In genomic region chr1:223217781-223218180, GRCh38 we compare ENCODE assay signal across 24 cellular contexts.
DNase-seq lines count a peak whose midpoint lies in the region; ATAC-seq, FAIRE-seq and TF ChIP-seq lines count a peak whose summit lies in the region.
"Had no signal": no experiment of that assay in that cellular context is flagged by ENCODE, and none has a peak within 500 bp of the region (broad histone marks: within the 10 kb centered on the region; RNA-seq: fewer than 3 reads in every experiment).

No MANE protein-coding gene starts in this region.

- no peaks in the 10 kb centered on the region for H3K4me1 ChIP-seq in K562 (replicated peaks in 1 of 2; ENCODE audit: control insufficient read depth in 2 of 2, insufficient read depth in 2 of 2, low read length in 2 of 2)
- H3K4me1 ChIP-seq in vagina = no peaks in the 10 kb centered on the region
- H3K4me1 ChIP-seq: BLaER1 had no signal

- in situ Hi-C loops in K562 (cut with MboI) = no loop called here

- H3K9me3 Mint-ChIP-seq in activated CD8-positive, alpha-beta memory T cell treated with anti-CD3 and anti-CD28 coated beads, Interleukin-2, amount 10 ng/mL, durations not matched to agents 7 days and 5 days (ENCODE audit: low read depth) = peaks cover 3% of the 10 kb centered on the region
- H3K9me3 Mint-ChIP-seq in osteocyte (ENCODE audit: unreplicated experiment) = peaks cover 12% of the 10 kb centered on the region
- H3K9me3 Mint-ChIP-seq in activated CD4-positive, alpha-beta memory T cell treated with anti-CD3 and anti-CD28 coated beads, Interleukin-2, amount 10 ng/mL, durations not matched to agents 7 days and 5 days = peaks cover 10% of the 10 kb centered on the region

- H2AFZ ChIP-seq in K562 (ENCODE audit: low read depth, low read length) = no peak overlapping the region
- H2AFZ ChIP-seq: GM23248 had no signal

- H3K27me3 Mint-ChIP-seq in activated CD8-positive, alpha-beta memory T cell treated with anti-CD3 and anti-CD28 coated beads, Interleukin-2, amount 10 ng/mL, durations not matched to agents 7 days and 5 days = peaks cover 5% of the 10 kb centered on the region
- no peaks in the 10 kb centered on the region for H3K27me3 Mint-ChIP-seq in osteocyte (ENCODE audit: unreplicated experiment)
- peaks cover 2% of the 10 kb centered on the region for H3K27me3 Mint-ChIP-seq in activated CD4-positive, alpha-beta memory T cell treated with anti-CD3 and anti-CD28 coated beads, Interleukin-2, amount 10 ng/mL, durations not matched to agents 7 days and 5 days

- no peak overlapping the region for H3K27ac Mint-ChIP-seq in activated CD8-positive, alpha-beta memory T cell treated with anti-CD3 and anti-CD28 coated beads, Interleukin-2, amount 10 ng/mL, durations not matched to agents 7 days and 5 days
- H3K27ac Mint-ChIP-seq in osteocyte (ENCODE audit: unreplicated experiment) = no peak overlapping the region
- no peak overlapping the region for H3K27ac Mint-ChIP-seq in activated CD4-positive, alpha-beta memory T cell treated with anti-CD3 and anti-CD28 coated beads, Interleukin-2, amount 10 ng/mL, durations not matched to agents 7 days and 5 days
- H3K27ac Mint-ChIP-seq: B cell; CD4-positive, CD25-positive, alpha-beta regulatory T cell; CD8-positive, alpha-beta T cell had no signal

- TF ChIP-seq RAD21 in K562 (CRISPR knock-in tag; conservative IDR thresholded peaks at IDR 0.05 in 1 of 2, IDR thresholded peaks at IDR 0.05 in 1 of 2) = no peak

- CTCF ChIA-PET in activated CD8-positive, alpha-beta memory T cell treated with anti-CD3 and anti-CD28 coated beads, Interleukin-2, amount 10 ng/mL, durations not matched to agents 7 days and 5 days (lab: Charles Lee) = no interaction called here
- CTCF ChIA-PET in K562 (lab: Yijun Ruan, JAX; ENCODE audit: low intra/inter-chr PET ratio) = no interaction called here
- CTCF ChIA-PET in activated CD4-positive, alpha-beta memory T cell treated with anti-CD3 and anti-CD28 coated beads, Interleukin-2, amount 10 ng/mL, durations not matched to agents 7 days and 5 days (lab: Charles Lee) = no interaction called here

- H3K79me2 ChIP-seq in K562 (ENCODE audit: control insufficient read depth, insufficient read depth, low read length) = no peaks in the 10 kb centered on the region

- TF ChIP-seq EP300 in K562 (IDR thresholded peaks at IDR 0.05; ENCODE audit: low read length) = no peak

- no peak overlapping the region for H3K4me2 ChIP-seq in K562 (ENCODE audit: insufficient read depth, low read length)
- H3K4me2 ChIP-seq: BLaER1 had no signal

- WGBS in K562 (ENCODE audit: insufficient coverage, low coverage, missing lambda C conversion rate) = 27% methylated on average over 4 of the region's 4 CpGs

- H3K4me3 ChIP-seq in K562 (no peak overlapping the region), vagina (no peak overlapping the region)
- H3K4me3 ChIP-seq: BLaER1, GM23248 had no signal

- no peak overlapping the region for H3K9ac ChIP-seq in K562 (ENCODE audit: insufficient read depth in 1 of 2, low read depth in 2 of 2, low read length in 2 of 2)
- H3K9ac ChIP-seq: BLaER1, GM23248 had no signal

- TF ChIP-seq CTCF in K562 (IDR thresholded peaks at IDR 0.05 in 2 of 3, conservative IDR thresholded peaks at IDR 0.05 in 1 of 3; ENCODE audit: insufficient read depth in 2 of 3, low read depth in 1 of 3, low read length in 3 of 3) = no peak
- no peak for TF ChIP-seq CTCF in osteocyte (IDR thresholded peaks at IDR 0.05)
- TF ChIP-seq CTCF in vagina (IDR thresholded peaks at IDR 0.05) = no peak

- H3K27ac ChIP-seq in K562 (ENCODE audit: extremely low read depth, low read depth, low read length) (no peak overlapping the region), vagina (no peak overlapping the region)
- H3K27ac ChIP-seq: 22Rv1, BLaER1, C4-2B, GM23248 had no signal

- H3K36me3 Mint-ChIP-seq in activated CD8-positive, alpha-beta memory T cell treated with anti-CD3 and anti-CD28 coated beads, Interleukin-2, amount 10 ng/mL, durations not matched to agents 7 days and 5 days = no peaks in the 10 kb centered on the region
- H3K36me3 Mint-ChIP-seq in osteocyte (ENCODE audit: unreplicated experiment) = no peaks in the 10 kb centered on the region
- H3K36me3 Mint-ChIP-seq in activated CD4-positive, alpha-beta memory T cell treated with anti-CD3 and anti-CD28 coated beads, Interleukin-2, amount 10 ng/mL, durations not matched to agents 7 days and 5 days (ENCODE audit: low read depth) = no peaks in the 10 kb centered on the region

- H3K36me3 ChIP-seq in K562 (ENCODE audit: control insufficient read depth, insufficient read depth, low read length) = no peaks in the 10 kb centered on the region
- H3K36me3 ChIP-seq in vagina = no peaks in the 10 kb centered on the region
- H3K36me3 ChIP-seq: BLaER1 had no signal

- H3K9me3 ChIP-seq in K562 (replicated peaks; ENCODE audit: control insufficient read depth, insufficient read depth, low read depth, low read length) = no peaks in the 10 kb centered on the region
- no peaks in the 10 kb centered on the region for H3K9me3 ChIP-seq in vagina

- ATAC-seq in activated CD8-positive, alpha-beta memory T cell treated with anti-CD3 and anti-CD28 coated beads, Interleukin-2, amount 10 ng/mL, durations not matched to agents 7 days and 5 days = no peak
- ATAC-seq in K562 = no peak
- no peak for ATAC-seq in GM18505 (IDR thresholded peaks at IDR 0.05; ENCODE audit: unreplicated experiment)
- ATAC-seq: CD8-positive, alpha-beta T cell had no signal

- no peaks in the 10 kb centered on the region for H3K9me1 ChIP-seq in K562 (ENCODE audit: control insufficient read depth, insufficient read depth, low read length)

- POLR2A ChIA-PET in K562 (lab: Yijun Ruan, JAX) = no interaction called here
- POLR2A ChIA-PET in activated CD4-positive, alpha-beta memory T cell treated with anti-CD3 and anti-CD28 coated beads, Interleukin-2, amount 10 ng/mL, durations not matched to agents 7 days and 5 days (lab: Charles Lee) = no interaction called here

- H4K20me1 ChIP-seq in K562 (replicated peaks; ENCODE audit: control insufficient read depth, insufficient read depth, low read length) = no peaks in the 10 kb centered on the region
- H4K20me1 ChIP-seq: BLaER1 had no signal

- no TSS peak for BruUV-seq in K562 (replicated peaks; lab: Mats Ljungman, UMichigan)

- no peaks in the 10 kb centered on the region; a peak in 1 of 5 replicates for H3K27me3 ChIP-seq in K562 (ENCODE audit: control insufficient read depth in 2 of 2, insufficient read depth in 2 of 2, low read length in 2 of 2)
- no peaks in the 10 kb centered on the region for H3K27me3 ChIP-seq in vagina
- H3K27me3 ChIP-seq: BLaER1 had no signal

- intact Hi-C loops in K562 (cut with micrococcal nuclease) (no loop called here), vagina (cut with DNase I) (no loop called here)

- no peak for FAIRE-seq in K562 (lab: Jason Lieb, UNC)
- FAIRE-seq: A204.1, G401.6, GM12892, GM19239, H1 had no signal

- DNase-seq in activated CD8-positive, alpha-beta memory T cell treated with anti-CD3 and anti-CD28 coated beads, Interleukin-2, amount 10 ng/mL, durations not matched to agents 7 days and 5 days = peak; percentile 1
- DNase-seq in activated CD8-positive, alpha-beta memory T cell treated with anti-CD3 and anti-CD28 coated beads, Interleukin-2, amount 50 U/mL, for 4 hours = no peak
- DNase-seq in K562 (ENCODE audit: extremely low read depth in 1 of 4, low spot score in 3 of 4) = no peak
- DNase-seq in osteocyte (ENCODE audit: extremely low spot score, unreplicated experiment) = peak; percentile 51
- DNase-seq in vagina (ENCODE audit: extremely low spot score in 2 of 2) = peak; percentile 49 to 69
- no peak for DNase-seq in activated CD4-positive, alpha-beta memory T cell treated with anti-CD3 and anti-CD28 coated beads, Interleukin-2, amount 10 ng/mL, durations not matched to agents 7 days and 5 days
- DNase-seq: Caco-2; CD4-positive, CD25-positive, alpha-beta regulatory T cell; DMS153; DND-41; GM23248; H7; HCEC 1CT had no signal

- no peaks in the 10 kb centered on the region for H3K4me1 Mint-ChIP-seq in activated CD8-positive, alpha-beta memory T cell treated with anti-CD3 and anti-CD28 coated beads, Interleukin-2, amount 10 ng/mL, durations not matched to agents 7 days and 5 days
- H3K4me1 Mint-ChIP-seq in osteocyte (ENCODE audit: unreplicated experiment) = no peaks in the 10 kb centered on the region
- H3K4me1 Mint-ChIP-seq in activated CD4-positive, alpha-beta memory T cell treated with anti-CD3 and anti-CD28 coated beads, Interleukin-2, amount 10 ng/mL, durations not matched to agents 7 days and 5 days = no peaks in the 10 kb centered on the region
- H3K4me1 Mint-ChIP-seq: B cell; CD4-positive, CD25-positive, alpha-beta regulatory T cell had no signal

- no peak overlapping the region for H3K4me3 Mint-ChIP-seq in activated CD8-positive, alpha-beta memory T cell treated with anti-CD3 and anti-CD28 coated beads, Interleukin-2, amount 10 ng/mL, durations not matched to agents 7 days and 5 days
- H3K4me3 Mint-ChIP-seq in osteocyte (ENCODE audit: unreplicated experiment) = no peak overlapping the region
- no peak overlapping the region for H3K4me3 Mint-ChIP-seq in activated CD4-positive, alpha-beta memory T cell treated with anti-CD3 and anti-CD28 coated beads, Interleukin-2, amount 10 ng/mL, durations not matched to agents 7 days and 5 days
- H3K4me3 Mint-ChIP-seq: B cell; CD4-positive, CD25-positive, alpha-beta regulatory T cell; CD8-positive, alpha-beta T cell had no signal

- TF ChIP-seq POLR2A in K562 (conservative IDR thresholded peaks at IDR 0.05) (no peak), vagina (IDR thresholded peaks at IDR 0.05) (no peak), GM18505 (IDR thresholded peaks at IDR 0.05; ENCODE audit: borderline replicate concordance, extremely low read depth, insufficient read depth, insufficient read length) (no peak)

TF ChIP-seq in K562, 482 proteins besides CTCF, POLR2A, EP300 and RAD21:
- TF ChIP-seq MAFF (IDR thresholded peaks at IDR 0.05; ENCODE audit: low read length) = no peak
- TF ChIP-seq ZNF766 (CRISPR knock-in tag; conservative IDR thresholded peaks at IDR 0.05) = peak; percentile 35; the same call in 1 of the 2 replicates
TF ChIP-seq in K562: peak in this region for 1.

Comparison
In these comparisons a context has a peak if more than half of its experiments do, and no peak if none do; other contexts are left out.
1. DNase-seq: peak in activated CD8-positive, alpha-beta memory T cell treated with anti-CD3 and anti-CD28 coated beads, Interleukin-2, amount 10 ng/mL, durations not matched to agents 7 days and 5 days (single experiment), osteocyte (single experiment) and vagina (2 of 2); none in activated CD8-positive, alpha-beta memory T cell treated with anti-CD3 and anti-CD28 coated beads, Interleukin-2, amount 50 U/mL, for 4 hours (single experiment), K562 (0 of 4) and activated CD4-positive, alpha-beta memory T cell treated with anti-CD3 and anti-CD28 coated beads, Interleukin-2, amount 10 ng/mL, durations not matched to agents 7 days and 5 days (single experiment).